ENCODE assay signal across 24 cellular contexts in genomic region chr5:3281346-3281745, GRCh38.
"Had no signal": no experiment of that assay in that cellular context is flagged by ENCODE, and none has a peak within 500 bp of the region (broad histone marks: within the 10 kb centered on the region; RNA-seq: fewer than 3 reads in every experiment).

No MANE protein-coding gene starts in this region.

- H3K4me1 ChIP-seq: parathyroid adenoma, psoas muscle, right lobe of liver, sigmoid colon, stomach, thyroid gland, tibial nerve, upper lobe of left lung, vagina had no signal

- H3K9ac ChIP-seq: parathyroid adenoma had no signal

- H2AFZ ChIP-seq: parathyroid adenoma had no signal

- FAIRE-seq: small intestine, urothelium cell line had no signal

- H3K36me3 ChIP-seq: ovary, right lobe of liver, sigmoid colon, stomach, thoracic aorta, thyroid gland, tibial nerve, upper lobe of left lung, vagina had no signal

- H3K9me3 ChIP-seq: ovary, psoas muscle, right lobe of liver, sigmoid colon, thoracic aorta, thyroid gland, upper lobe of left lung, vagina had no signal

- DNase-seq: naive thymus-derived CD8-positive, alpha-beta T cell; nephron progenitor cell; occipital lobe; ovary; psoas muscle; right cardiac atrium; right lobe of liver; sigmoid colon; small intestine; stimulated activated CD4-positive, alpha-beta T cell treated with anti-CD3 and anti-CD28 coated beads, Interleukin-15, amount 100 ng/mL, for 24 hours; stimulated activated CD4-positive, alpha-beta T cell treated with anti-CD3 and anti-CD28 coated beads, Interleukin-2, amount 100 ng/mL, for 24 hours; stimulated activated CD4-positive, alpha-beta T cell treated with anti-CD3 and anti-CD28 coated beads, Interleukin-2, amount 100 ng/mL, for 48 hours; stimulated activated CD4-positive, alpha-beta T cell treated with anti-CD3 and anti-CD28 coated beads, Interleukin-4, amount 100 ng/mL, for 24 hours; stimulated activated naive B cell treated with anti-CD40 and anti-IgM and Interleukin-4, amounts not matched to agents 10 μg/mL and 1 μg/mL and 100 μg/mL, for 72 hours; stimulated activated naive CD4-positive, alpha-beta T cell treated with Interleukin-2 at 50 U/mL for 16 hours; stomach; thyroid gland; trophoblast cell; upper lobe of left lung had no signal

- H3K4me3 ChIP-seq: ovary, psoas muscle, right lobe of liver, sigmoid colon, stomach, thoracic aorta, thyroid gland, tibial nerve, upper lobe of left lung, vagina had no signal

- H3K27ac ChIP-seq: ovary, parathyroid adenoma, psoas muscle, right lobe of liver, sigmoid colon, stomach, thoracic aorta, thyroid gland, tibial nerve, upper lobe of left lung, vagina had no signal

- H3K27me3 ChIP-seq: ovary, right lobe of liver, thyroid gland, tibial nerve, upper lobe of left lung, vagina had no signal

- H3K79me2 ChIP-seq: parathyroid adenoma had no signal
